Comparison of ENCODE assay signal across 8 cellular contexts in genomic region chr2:7835693-7836680, GRCh38.
A peak's percentile ranks its signal among the peaks of the same experiment; 100 is the strongest.
DNase-seq lines count a peak whose midpoint lies in the region; ATAC-seq and TF ChIP-seq lines count a peak whose summit lies in the region.

No MANE protein-coding gene starts in this region.

- H3K36me3 Mint-ChIP-seq in activated CD4-positive, alpha-beta memory T cell treated with anti-CD3 and anti-CD28 coated beads, Interleukin-2, amount 10 ng/mL, durations not matched to agents 7 days and 5 days (ENCODE audit: low read depth): peaks cover 2% of the 10 kb centered on the region

- no peak overlapping the region for H3K4me3 ChIP-seq in HEK293 (ENCODE audit: low read depth, low read length)

- no peak for TF ChIP-seq CTCF in HEK293 (tag by site-specific recombination; IDR thresholded peaks at IDR 0.05)

- peaks cover 3% of the 10 kb centered on the region; the same call in 1 of the 2 replicates for H3K4me1 ChIP-seq in HEK293 (ENCODE audit: control insufficient read depth, insufficient read depth, low read length)

- peaks cover 9% of the 10 kb centered on the region for H3K4me1 Mint-ChIP-seq in activated CD4-positive, alpha-beta memory T cell treated with anti-CD3 and anti-CD28 coated beads, Interleukin-2, amount 10 ng/mL, durations not matched to agents 7 days and 5 days

- H3K27ac ChIP-seq in HEK293 (ENCODE audit: extremely low read depth, low read depth, low read length): no peak overlapping the region

- CTCF ChIA-PET in HEK293 (lab: Yijun Ruan, JAX): interaction anchor here (0.5 kb wide), 1 partner anchor 156 kb away, joined by 3 read pairs; no protein-coding TSS in a partner anchor
- CTCF ChIA-PET in activated CD4-positive, alpha-beta memory T cell treated with anti-CD3 and anti-CD28 coated beads, Interleukin-2, amount 10 ng/mL, durations not matched to agents 7 days and 5 days (lab: Charles Lee): interaction anchor here (0.7 kb wide), 2 partner anchors 263 to 678 kb away, joined by 3 to 4 read pairs; no protein-coding TSS in a partner anchor

- no peak overlapping the region for H3K4me3 Mint-ChIP-seq in activated CD4-positive, alpha-beta memory T cell treated with anti-CD3 and anti-CD28 coated beads, Interleukin-2, amount 10 ng/mL, durations not matched to agents 7 days and 5 days

- peak; percentile 98 for ATAC-seq in GM18505 (IDR thresholded peaks at IDR 0.05; ENCODE audit: unreplicated experiment)

- H3K27ac Mint-ChIP-seq in activated CD4-positive, alpha-beta memory T cell treated with anti-CD3 and anti-CD28 coated beads, Interleukin-2, amount 10 ng/mL, durations not matched to agents 7 days and 5 days: no peak overlapping the region

- no peak for TF ChIP-seq POLR2A in GM18505 (IDR thresholded peaks at IDR 0.05; ENCODE audit: borderline replicate concordance, extremely low read depth, insufficient read depth, insufficient read length)

- no peaks in the 10 kb centered on the region for H3K27me3 Mint-ChIP-seq in activated CD4-positive, alpha-beta memory T cell treated with anti-CD3 and anti-CD28 coated beads, Interleukin-2, amount 10 ng/mL, durations not matched to agents 7 days and 5 days

- POLR2A ChIA-PET in HEK293 (lab: Yijun Ruan, JAX): interaction anchor here (0.6 to 0.8 kb wide), 2 partner anchors 12 to 102 kb away, joined by 3 to 4 read pairs; no protein-coding TSS in a partner anchor
- POLR2A ChIA-PET in activated CD4-positive, alpha-beta memory T cell treated with anti-CD3 and anti-CD28 coated beads, Interleukin-2, amount 10 ng/mL, durations not matched to agents 7 days and 5 days (lab: Charles Lee): no interaction called here

- H3K36me3 ChIP-seq in HEK293 (ENCODE audit: control insufficient read depth in 2 of 2, insufficient read depth in 1 of 2, low read length in 2 of 2): no peaks in the 10 kb centered on the region

- no peaks in the 10 kb centered on the region for H3K9me3 ChIP-seq in HEK293 (ENCODE audit: control insufficient read depth, insufficient read depth, low read depth, low read length)

- DNase-seq in NCI-H1105 (lab: John Stamatoyannopoulos, UW) (peak; percentile 27), germinal center (ENCODE audit: low spot score) (peak; percentile 69), OCI-M1 (lab: John Stamatoyannopoulos, UW) (no peak), HPDE6-E6E7 (ENCODE audit: extremely low spot score) (no peak)
- no peak for DNase-seq in stimulated activated CD8-positive, alpha-beta memory T cell treated with anti-CD3 and anti-CD28 coated beads, Interleukin-4, amount 100 ng/mL, for 48 hours
- no peak for DNase-seq in activated CD4-positive, alpha-beta memory T cell treated with anti-CD3 and anti-CD28 coated beads, Interleukin-2, amount 10 ng/mL, durations not matched to agents 7 days and 5 days

- peaks cover 4% of the 10 kb centered on the region for H3K9me3 Mint-ChIP-seq in activated CD4-positive, alpha-beta memory T cell treated with anti-CD3 and anti-CD28 coated beads, Interleukin-2, amount 10 ng/mL, durations not matched to agents 7 days and 5 days

TF ChIP-seq in HEK293, 187 proteins besides CTCF, POLR2A, EP300 and RAD21:
- TF ChIP-seq SETDB1 (IDR thresholded peaks at IDR 0.05; ENCODE audit: insufficient read length, low read length) (peak; percentile 32), ZNF747 (tag by site-specific recombination; IDR thresholded peaks at IDR 0.05) (no peak)

Comparison
In these comparisons a context has a peak if more than half of its experiments do, and no peak if none do; other contexts are left out.
1. DNase-seq: peak in NCI-H1105 (single experiment) and germinal center (single experiment); none in stimulated activated CD8-positive, alpha-beta memory T cell treated with anti-CD3 and anti-CD28 coated beads, Interleukin-4, amount 100 ng/mL, for 48 hours (single experiment), OCI-M1 (single experiment), HPDE6-E6E7 (single experiment) and activated CD4-positive, alpha-beta memory T cell treated with anti-CD3 and anti-CD28 coated beads, Interleukin-2, amount 10 ng/mL, durations not matched to agents 7 days and 5 days (single experiment).